ENCODE assay signal across 21 cellular contexts in the genomic region with DNA sequence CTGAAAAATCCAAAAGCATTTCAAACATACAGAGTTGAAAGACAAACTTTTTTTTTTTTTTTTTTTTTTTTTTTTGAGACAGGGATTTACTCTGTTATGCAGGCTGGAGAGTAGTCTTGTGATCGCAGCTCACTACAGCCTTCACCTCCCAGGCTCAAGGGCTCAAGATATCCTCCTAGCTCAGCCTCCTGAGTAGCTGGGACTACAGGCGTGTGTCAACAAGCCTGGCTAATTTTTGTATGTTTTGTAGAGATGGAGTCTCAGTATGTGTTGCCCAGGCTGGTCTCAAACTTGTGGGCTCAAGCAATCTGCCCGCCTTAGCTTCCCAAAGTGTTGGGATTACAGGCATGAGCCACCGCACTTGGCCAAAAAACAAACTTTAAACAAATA.
"Had no signal": no experiment of that assay in that cellular context is flagged by ENCODE, and none has a peak within 500 bp of the region (broad histone marks: within the 10 kb centered on the region; RNA-seq: fewer than 3 reads in every experiment).

No MANE protein-coding gene starts in this region.

- H3K36me3 ChIP-seq: gastrocnemius medialis, heart right ventricle, neural progenitor cell, ovary, transverse colon, vagina had no signal

- FAIRE-seq: endothelial cell of umbilical vein, TTC549 had no signal

- H3K4me2 ChIP-seq: neural progenitor cell had no signal

- DNase-seq: activated CD4-positive, alpha-beta T cell treated with anti-CD3 and anti-CD28 coated beads, Interleukin-2, amount 10 ng/mL, durations not matched to agents 24 days and 14 days; activated CD4-positive, CD25-positive, alpha-beta regulatory T cell; activated CD8-positive, alpha-beta memory T cell treated with anti-CD3 and anti-CD28 coated beads, Interleukin-2, amount 50 U/mL, for 4 hours; activated CD8-positive, alpha-beta T cell treated with anti-CD3 and anti-CD28 coated beads, Interleukin-2, amount 10 ng/mL, durations not matched to agents 7 days and 5 days; activated gamma-delta T cell treated with Interleukin-2 at 50 U/mL for 16 hours; activated T-cell treated with anti-CD3 and anti-CD28 coated beads, Interleukin-2, amount 50 U/mL, for 48 hours; amniotic stem cell; body of pancreas; central memory CD4-positive, alpha-beta T cell; cortex of kidney; effector CD4-positive, alpha-beta T cell; gastrocnemius medialis; heart right ventricle; ovary; stimulated activated CD4-positive, alpha-beta T cell treated with anti-CD3 and anti-CD28 coated beads, Interleukin-1b, Interleukin-23, amount 100 ng/mL, for 48 hours; transverse colon had no signal

- H3K9ac ChIP-seq: neural progenitor cell had no signal

- H2AFZ ChIP-seq: neural progenitor cell had no signal

- H3K27me3 ChIP-seq: body of pancreas, gastrocnemius medialis, heart right ventricle, neural progenitor cell, ovary, transverse colon, vagina had no signal

- H3K4me3 ChIP-seq: body of pancreas, gastrocnemius medialis, heart right ventricle, lung, neural progenitor cell, ovary, transverse colon, vagina had no signal

- H3K9me3 ChIP-seq: body of pancreas, gastrocnemius medialis, heart right ventricle, ovary, transverse colon, vagina had no signal

- H3K27ac ChIP-seq: body of pancreas, gastrocnemius medialis, heart right ventricle, neural progenitor cell, ovary, transverse colon, vagina had no signal
